ENCODE assay signal across 1 cellular context in the genomic region with DNA sequence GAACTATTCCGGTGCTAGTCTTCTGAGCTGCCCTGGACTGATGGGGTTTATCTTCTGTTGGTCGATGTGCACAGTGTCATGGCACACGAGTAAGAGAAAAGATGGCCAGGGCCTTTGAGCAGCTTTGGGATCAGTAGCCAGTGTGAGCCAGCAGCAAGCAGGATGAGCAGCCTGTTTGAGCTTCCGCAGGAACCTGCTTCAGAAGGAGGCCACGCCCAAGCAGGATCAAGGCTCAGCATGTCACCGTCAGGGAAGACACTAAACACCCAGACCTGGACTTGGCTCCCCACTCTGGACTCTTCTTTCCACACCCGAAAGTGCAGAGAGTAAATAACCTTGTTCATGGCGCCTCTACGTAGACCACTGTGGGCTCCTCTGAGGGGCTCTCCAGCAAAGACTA.
TF ChIP-seq lines count a peak whose summit lies in the region.

No MANE protein-coding gene starts in this region.

TF ChIP-seq in WTC11, 78 proteins besides CTCF, POLR2A, EP300 and RAD21 (continued from another document):
- TF ChIP-seq, protein P1, sequence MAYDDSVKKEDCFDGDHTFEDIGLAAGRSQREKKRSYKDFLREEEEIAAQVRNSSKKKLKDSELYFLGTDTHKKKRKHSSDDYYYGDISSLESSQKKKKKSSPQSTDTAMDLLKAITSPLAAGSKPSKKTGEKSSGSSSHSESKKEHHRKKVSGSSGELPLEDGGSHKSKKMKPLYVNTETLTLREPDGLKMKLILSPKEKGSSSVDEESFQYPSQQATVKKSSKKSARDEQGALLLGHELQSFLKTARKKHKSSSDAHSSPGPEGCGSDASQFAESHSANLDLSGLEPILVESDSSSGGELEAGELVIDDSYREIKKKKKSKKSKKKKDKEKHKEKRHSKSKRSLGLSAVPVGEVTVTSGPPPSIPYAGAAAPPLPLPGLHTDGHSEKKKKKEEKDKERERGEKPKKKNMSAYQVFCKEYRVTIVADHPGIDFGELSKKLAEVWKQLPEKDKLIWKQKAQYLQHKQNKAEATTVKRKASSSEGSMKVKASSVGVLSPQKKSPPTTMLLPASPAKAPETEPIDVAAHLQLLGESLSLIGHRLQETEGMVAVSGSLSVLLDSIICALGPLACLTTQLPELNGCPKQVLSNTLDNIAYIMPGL (CRISPR knock-in tag; IDR thresholded peaks at IDR 0.05), result no peak
- TF ChIP-seq CREM (CRISPR knock-in tag; IDR thresholded peaks at IDR 0.05) (no peak), NR3C1 (CRISPR knock-in tag; conservative IDR thresholded peaks at IDR 0.05; ENCODE audit: low read depth) (no peak), SMAD3 (CRISPR knock-in tag; IDR thresholded peaks at IDR 0.05; ENCODE audit: borderline replicate concordance) (no peak), OVOL2 (CRISPR knock-in tag; IDR thresholded peaks at IDR 0.05; ENCODE audit: borderline replicate concordance) (no peak), GRHL2 (CRISPR knock-in tag; IDR thresholded peaks at IDR 0.05; ENCODE audit: insufficient replicate concordance, severe bottlenecking) (no peak), HMGA2 (CRISPR knock-in tag; IDR thresholded peaks at IDR 0.05) (no peak), ESRRA (CRISPR knock-in tag; IDR thresholded peaks at IDR 0.05; ENCODE audit: borderline replicate concordance) (no peak), NFATC4 (CRISPR knock-in tag; IDR thresholded peaks at IDR 0.05) (no peak)
- TF ChIP-seq, protein P2, sequence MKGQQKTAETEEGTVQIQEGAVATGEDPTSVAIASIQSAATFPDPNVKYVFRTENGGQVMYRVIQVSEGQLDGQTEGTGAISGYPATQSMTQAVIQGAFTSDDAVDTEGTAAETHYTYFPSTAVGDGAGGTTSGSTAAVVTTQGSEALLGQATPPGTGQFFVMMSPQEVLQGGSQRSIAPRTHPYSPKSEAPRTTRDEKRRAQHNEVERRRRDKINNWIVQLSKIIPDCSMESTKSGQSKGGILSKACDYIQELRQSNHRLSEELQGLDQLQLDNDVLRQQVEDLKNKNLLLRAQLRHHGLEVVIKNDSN (CRISPR knock-in tag; IDR thresholded peaks at IDR 0.05), result no peak
TF ChIP-seq in WTC11: peak in this region for 0.
